In the genomic region with DNA sequence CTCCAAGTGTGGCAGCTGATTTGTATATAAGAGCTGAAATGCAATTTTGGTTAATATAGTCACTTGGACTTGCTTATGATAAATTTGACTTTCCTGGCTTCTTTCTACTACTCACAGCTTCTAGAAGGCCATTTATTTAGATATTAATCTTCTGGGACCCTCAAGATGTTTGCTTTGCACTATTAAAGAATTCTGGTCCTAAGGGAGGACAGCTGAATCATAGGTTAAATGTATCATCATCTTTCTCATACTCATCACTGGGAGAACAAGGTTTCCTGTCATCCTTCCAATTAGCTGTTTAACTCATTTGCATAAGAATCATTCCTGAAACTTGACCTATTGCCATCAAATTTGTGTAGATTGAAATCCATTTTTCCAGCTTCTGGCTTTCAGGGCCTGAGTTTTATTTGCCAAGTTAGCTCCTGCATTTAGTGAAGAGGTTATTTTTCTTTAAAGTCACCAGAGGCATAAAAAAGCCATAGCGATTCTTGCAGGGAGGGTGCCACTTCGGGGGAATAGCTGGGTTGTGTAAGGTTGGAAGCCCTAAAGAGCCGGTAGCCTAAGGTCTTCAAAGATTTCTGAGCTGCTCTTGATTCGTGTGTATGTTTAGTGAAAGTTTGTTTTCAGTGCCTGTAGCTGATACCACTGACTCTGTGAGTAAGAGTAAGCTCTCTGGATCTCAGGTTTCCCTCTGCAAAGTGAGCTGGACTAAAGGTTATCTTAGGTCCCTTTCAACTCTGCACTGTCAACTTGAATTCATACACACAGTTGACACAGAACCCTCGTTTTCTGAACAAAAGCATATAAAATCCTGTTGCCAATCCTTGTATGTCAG, we compare ENCODE assay signal across 8 cellular contexts. TPM values are rescaled to one million over a fixed set of nuclear protein-coding genes. Genes with fewer than 3 reads are reported as not detected.
DNase-seq lines count a peak whose midpoint lies in the region; ATAC-seq, FAIRE-seq and TF ChIP-seq lines count a peak whose summit lies in the region.

No MANE protein-coding gene starts in this region.

- H3K27me3 Mint-ChIP-seq in CD14-positive monocyte (ENCODE audit: low read depth in 3 of 3) (no peaks in the 10 kb centered on the region), chondrocyte (ENCODE audit: low read depth) (no peaks in the 10 kb centered on the region), neural crest cell (ENCODE audit: low read depth) (peaks cover 24% of the 10 kb centered on the region)

- H3K36me3 Mint-ChIP-seq in CD14-positive monocyte: peaks cover 71 to 74% of the 10 kb centered on the region in 2 donors
- H3K36me3 Mint-ChIP-seq in chondrocyte (ENCODE audit: low read depth): peaks cover 16% of the 10 kb centered on the region
- no peaks in the 10 kb centered on the region for H3K36me3 Mint-ChIP-seq in neural crest cell (ENCODE audit: low read depth)

- H2BK15ac ChIP-seq in IMR-90 (ENCODE audit: low read depth, low read length): no peak overlapping the region

- TF ChIP-seq RAD21 in IMR-90 (IDR thresholded peaks at IDR 0.05; ENCODE audit: low read length): no peak

- H2BK5ac ChIP-seq in IMR-90 (ENCODE audit: low read depth, low read length, poor library complexity, severe bottlenecking): peak overlapping the region; percentile 66

- TF ChIP-seq CTCF in CD14-positive monocyte (IDR thresholded peaks at IDR 0.05) (no peak), IMR-90 (conservative IDR thresholded peaks at IDR 0.05; ENCODE audit: low read depth, low read length) (no peak), chondrocyte (IDR thresholded peaks at IDR 0.05) (no peak), neural crest cell (conservative IDR thresholded peaks at IDR 0.05) (no peak)

- H3K36me3 ChIP-seq in IMR-90 (ENCODE audit: control insufficient read depth, insufficient read depth, low read length): peaks cover 5% of the 10 kb centered on the region

- no peak overlapping the region for H2AK9ac ChIP-seq in IMR-90 (replicated peaks; ENCODE audit: low read depth, low read length, poor library complexity)

- H2BK20ac ChIP-seq in IMR-90 (ENCODE audit: low read depth, low read length): peak overlapping the region; percentile 51; the same call in 1 of the 2 replicates

- no peak for FAIRE-seq in HTR-8/SVneo (lab: Jason Lieb, UNC)

- H3K4me1 Mint-ChIP-seq in CD14-positive monocyte (peaks cover 55% of the 10 kb centered on the region), chondrocyte (ENCODE audit: low read depth) (peaks cover 46% of the 10 kb centered on the region), neural crest cell (peaks cover 37% of the 10 kb centered on the region)

- 0 out of 2 replicates have a peak overlapping the region, but pooled peaks have one; percentile 46 for H3K14ac ChIP-seq in IMR-90 (replicated peaks; ENCODE audit: low read depth, low read length)

- H3K23ac ChIP-seq in IMR-90 (ENCODE audit: low read depth, low read length): peak overlapping the region; percentile 70; the same call in 1 of the 2 replicates

- H3K9me3 Mint-ChIP-seq in CD14-positive monocyte (no peaks in the 10 kb centered on the region), chondrocyte (ENCODE audit: low read depth) (no peaks in the 10 kb centered on the region), neural crest cell (no peaks in the 10 kb centered on the region)

- no peak for TF ChIP-seq POLR2A in IMR-90 (IDR thresholded peaks at IDR 0.05; ENCODE audit: low read depth, low read length)

- DNase-seq in CD14-positive monocyte (ENCODE audit: low spot score) (no peak), IMR-90 (peak; percentile 67), chondrocyte (ENCODE audit: low spot score) (no peak), neural crest cell (ENCODE audit: low read depth, low spot score) (no peak), NCI-H1694 (lab: John Stamatoyannopoulos, UW) (no peak), AG08395 (ENCODE audit: low spot score) (no peak), HTR-8/SVneo (ENCODE audit: insufficient read length, low spot score) (no peak)

- no peak overlapping the region for H4K5ac ChIP-seq in IMR-90 (ENCODE audit: low read depth, low read length)

- no peak overlapping the region for H2BK120ac ChIP-seq in IMR-90 (ENCODE audit: low read depth, low read length)

- peak overlapping the region; percentile 40 for H2AFZ ChIP-seq in IMR-90 (replicated peaks; ENCODE audit: low read length, poor library complexity)

- in situ Hi-C loops in IMR-90 (cut with MboI; ENCODE audit: low sequenced_read_pairs): no loop called here

- H3K4ac ChIP-seq in IMR-90 (ENCODE audit: low read depth, low read length): no peak overlapping the region

- peaks cover 20% of the 10 kb centered on the region for H3K4me1 ChIP-seq in IMR-90 (ENCODE audit: control insufficient read depth, insufficient read depth, low read length)

- dilution Hi-C loops in IMR-90 (cut with HindIII; ENCODE audit: low sequenced_read_pairs, unreplicated experiment): no loop called here

- peak overlapping the region; percentile 59 for H3K4me2 ChIP-seq in IMR-90 (ENCODE audit: low read depth, low read length)

- CTCF ChIA-PET in IMR-90 (lab: Yijun Ruan, JAX): interaction anchor here (1.1 to 1.2 kb wide), 2 partner anchors 9 to 143 kb away, joined by 3 read pairs; no protein-coding TSS in a partner anchor

- no peak overlapping the region for H3K4me3 ChIP-seq in IMR-90 (ENCODE audit: insufficient read depth, low read depth, low read length)

- no peaks in the 10 kb centered on the region for H3K9me3 ChIP-seq in IMR-90 (ENCODE audit: control insufficient read depth, insufficient read depth, low read length)

- no peak overlapping the region for H3K56ac ChIP-seq in IMR-90 (ENCODE audit: extremely low read depth, insufficient read depth, low read length)

- POLR2A ChIA-PET in IMR-90 (lab: Charles Lee; ENCODE audit: unreplicated experiment): no interaction called here

- H3K18ac ChIP-seq in IMR-90 (ENCODE audit: low read depth, low read length): peak overlapping the region; percentile 27; the same call in 1 of the 2 replicates

- H3K4me3 Mint-ChIP-seq in CD14-positive monocyte: peak overlapping the region; percentile 98
- peak overlapping the region; percentile 82 for H3K4me3 Mint-ChIP-seq in chondrocyte (ENCODE audit: unreplicated experiment)
- H3K4me3 Mint-ChIP-seq in neural crest cell: peak overlapping the region; percentile 10

- no peak overlapping the region for H2AK5ac ChIP-seq in IMR-90 (ENCODE audit: low read depth, low read length)

- no TSS peak for BruUV-seq in IMR-90 (replicated peaks; lab: Mats Ljungman, UMichigan)

- H3K27ac ChIP-seq in IMR-90 (ENCODE audit: insufficient read depth, low read length): peak overlapping the region; percentile 31; the same call in 1 of the 2 replicates

- peaks cover 16 to 48% of the 10 kb centered on the region in 2 experiments for H3K79me1 ChIP-seq in IMR-90 (ENCODE audit: low read depth in 1 of 2, low read length in 2 of 2)

- peak; percentile 3 for ATAC-seq in IMR-90 (ENCODE audit: low read depth)
- no peak for ATAC-seq in HG02870 (IDR thresholded peaks at IDR 0.05; ENCODE audit: unreplicated experiment)

- intact Hi-C loops in CD14-positive monocyte (cut with micrococcal nuclease) (loop anchor here in 1 of 2 donors (5.0 kb wide), 1 partner anchor 54 kb away; no protein-coding TSS in a partner anchor), IMR-90 (cut with micrococcal nuclease) (no loop called here)

- peak overlapping the region in 1 of 2 experiments; percentile 27; a peak in 1 of 4 replicates for H4K8ac ChIP-seq in IMR-90 (ENCODE audit: low read depth in 2 of 2, low read length in 2 of 2)

- peaks cover 5% of the 10 kb centered on the region for H3K9me1 ChIP-seq in IMR-90 (ENCODE audit: insufficient read depth, low read length)

- no peak overlapping the region for H3K9ac ChIP-seq in IMR-90 (ENCODE audit: low read depth, low read length)

- no peak overlapping the region for H4K91ac ChIP-seq in IMR-90 (ENCODE audit: insufficient read depth, low read depth, low read length)

- H3K27me3 ChIP-seq in IMR-90 (ENCODE audit: control insufficient read depth, insufficient read depth, low read length): no peaks in the 10 kb centered on the region

- H4K20me1 ChIP-seq in IMR-90 (ENCODE audit: insufficient read depth, low read length): peaks cover 5% of the 10 kb centered on the region; the same call in 1 of the 2 replicates

- H3K27ac Mint-ChIP-seq in CD14-positive monocyte (peak overlapping the region in 4 of 7 donors; percentile 35 to 98 (median 66)), chondrocyte (ENCODE audit: unreplicated experiment) (peak overlapping the region; percentile 93), neural crest cell (ENCODE audit: unreplicated experiment) (no peak overlapping the region)

- WGBS in IMR-90 (ENCODE audit: extremely low coverage in 2 of 2, insufficient read length in 1 of 2), 2 experiments: 6% methylated on average over 2 of the region's 5 CpGs; no CpG with 5 or more reads in 1 of the 2 experiments

TF ChIP-seq in IMR-90, 13 proteins besides CTCF, POLR2A, EP300 and RAD21:
- TF ChIP-seq, protein P1, sequence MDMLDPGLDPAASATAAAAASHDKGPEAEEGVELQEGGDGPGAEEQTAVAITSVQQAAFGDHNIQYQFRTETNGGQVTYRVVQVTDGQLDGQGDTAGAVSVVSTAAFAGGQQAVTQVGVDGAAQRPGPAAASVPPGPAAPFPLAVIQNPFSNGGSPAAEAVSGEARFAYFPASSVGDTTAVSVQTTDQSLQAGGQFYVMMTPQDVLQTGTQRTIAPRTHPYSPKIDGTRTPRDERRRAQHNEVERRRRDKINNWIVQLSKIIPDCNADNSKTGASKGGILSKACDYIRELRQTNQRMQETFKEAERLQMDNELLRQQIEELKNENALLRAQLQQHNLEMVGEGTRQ (IDR thresholded peaks at IDR 0.05; ENCODE audit: low read depth, low read length): no peak
- TF ChIP-seq CHD1 (IDR thresholded peaks at IDR 0.05; ENCODE audit: low read depth, low read length): no peak
- TF ChIP-seq FOS (IDR thresholded peaks at IDR 0.05; ENCODE audit: low read depth, low read length): no peak

RNA-seq across cellular contexts. Expression of a gene that starts 4.2 kb away (rescaled TPM):
- polyA plus RNA-seq in CD14-positive monocyte: 10 to 100 TPM; 54.5 to 59.2 TPM
- 1.8 and 3.9 TPM in 2 replicates for total RNA-seq in IMR-90 (2012; rRNA removed)
- 2.6 and 2.8 TPM in 2 replicates for polyA plus RNA-seq in IMR-90 (2012; rRNA removed)
- polyA plus RNA-seq in IMR-90 (2012; cell fraction: cytosol; rRNA removed): 0.93 and 1.6 TPM in 2 replicates
- 2.8 and 29.4 TPM in 2 replicates for polyA plus RNA-seq in IMR-90 (2012; cell fraction: nucleus; rRNA removed; ENCODE audit: low replicate concordance)
- total RNA-seq in chondrocyte: 8.1 to 9.4 TPM (median 8.7 TPM) in 3 replicates
- 0.30 and 1.4 TPM in 2 replicates for total RNA-seq in neural crest cell

Comparison
In these comparisons a context has a peak if more than half of its experiments do, and no peak if none do; other contexts are left out.
1. H3K4me3 Mint-ChIP-seq: peak in every context shown above with its lines; median percentile 98 in CD14-positive monocyte; 82 in chondrocyte; 10 in neural crest cell.